In the genomic region with DNA sequence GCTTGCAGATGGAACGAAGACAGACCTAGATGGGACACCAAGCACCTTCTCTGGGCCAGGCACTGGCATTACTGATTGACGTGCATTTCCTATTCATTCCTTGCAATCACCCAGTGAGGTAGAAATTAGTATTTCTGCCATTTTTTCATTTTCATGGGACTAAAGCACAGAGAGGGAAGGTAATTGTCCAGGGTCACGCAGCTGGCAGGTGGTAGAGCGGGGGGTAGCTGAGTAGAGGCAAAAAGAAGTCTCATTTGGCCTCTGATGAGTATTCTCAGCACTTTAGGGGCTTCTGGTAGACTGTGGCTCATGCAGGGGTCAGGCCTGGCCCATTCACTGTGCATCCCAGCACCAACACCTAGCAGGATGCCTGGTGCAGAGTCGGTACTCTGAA, we compare ENCODE assay signal across 1 cellular context.
TF ChIP-seq lines count a peak whose summit lies in the region.

No MANE protein-coding gene starts in this region.

TF ChIP-seq in HepG2, 621 proteins besides CTCF, POLR2A, EP300 and RAD21:
- TF ChIP-seq ZNF768 (CRISPR knock-in tag; IDR thresholded peaks at IDR 0.05) (peak; percentile 82), ATF5 (CRISPR knock-in tag; IDR thresholded peaks at IDR 0.05; ENCODE audit: low read depth) (no peak)
